ENCODE assay signal across 11 cellular contexts in genomic region chr10:50396491-50397311, GRCh38.
DNase-seq lines count a peak whose midpoint lies in the region; ATAC-seq and TF ChIP-seq lines count a peak whose summit lies in the region.
"Had no signal": no experiment of that assay in that cellular context is flagged by ENCODE, and none has a peak within 500 bp of the region (broad histone marks: within the 10 kb centered on the region; RNA-seq: fewer than 3 reads in every experiment).

No MANE protein-coding gene starts in this region.

- no peak overlapping the region for H3K27ac ChIP-seq in breast epithelium

- H3K27me3 ChIP-seq in breast epithelium, result no peaks in the 10 kb centered on the region

- H3K27ac Mint-ChIP-seq in MCF 10A (ENCODE audit: low read depth, unreplicated experiment), result peak overlapping the region; percentile 37
- H3K27ac Mint-ChIP-seq in activated T-helper 17 cell treated with anti-CD3 and anti-CD28 coated beads, Interleukin-2, amount 50 U/mL, for 72 hours, result peak overlapping the region; percentile 86
- H3K27ac Mint-ChIP-seq: WTC11 had no signal

- POLR2A ChIA-PET in MCF 10A (lab: Yijun Ruan, JAX), result interaction anchor here (0.9 to 4.8 kb wide), 8 partner anchors 9 to 226 kb away, joined by 5 to 71 read pairs (median 10); partner anchors contain the start of gene SGMS1

- peaks cover 0 to 11% of the 10 kb centered on the region in 2 donors for H3K4me1 ChIP-seq in breast epithelium

- H3K9me3 ChIP-seq in breast epithelium, result no peaks in the 10 kb centered on the region

- H3K4me3 Mint-ChIP-seq in MCF 10A (ENCODE audit: unreplicated experiment), result peak overlapping the region; percentile 8
- H3K4me3 Mint-ChIP-seq in activated T-helper 17 cell treated with anti-CD3 and anti-CD28 coated beads, Interleukin-2, amount 50 U/mL, for 72 hours, result peak overlapping the region; percentile 75
- H3K4me3 Mint-ChIP-seq: natural killer cell, WTC11 had no signal

- DNase-seq in MCF 10A (ENCODE audit: unreplicated experiment) (no peak), breast epithelium (ENCODE audit: low spot score in 2 of 2) (no peak), DMS153 treated with DMSO at 0.1 percent for 48 hours (lab: John Stamatoyannopoulos, UW; ENCODE audit: unreplicated experiment) (no peak), NCI-H774 (lab: John Stamatoyannopoulos, UW) (no peak)
- no peak for DNase-seq in stimulated activated naive CD8-positive, alpha-beta T cell treated with anti-CD3 and anti-CD28 coated beads, Interleukin-15, Interleukin-2, amounts not matched to agents 100 U/mL and 50 U/mL, for 24 hours
- DNase-seq in effector CD8-positive, alpha-beta T cell (lab: John Stamatoyannopoulos, UW), result no peak
- DNase-seq: DND-41, natural killer cell had no signal

- TF ChIP-seq CTCF in MCF 10A (IDR thresholded peaks at IDR 0.05; ENCODE audit: unreplicated experiment) (no peak), breast epithelium (IDR thresholded peaks at IDR 0.05) (no peak)

- peak; percentile 83 for ATAC-seq in HG02938 (IDR thresholded peaks at IDR 0.05; ENCODE audit: unreplicated experiment)
- ATAC-seq in activated T-helper 17 cell treated with anti-CD3 and anti-CD28 coated beads, Interleukin-2, amount 50 U/mL, for 72 hours (replicated peaks), result peak; percentile 90
- ATAC-seq in stimulated activated naive CD8-positive, alpha-beta T cell treated with anti-CD3 and anti-CD28 coated beads, Interleukin-15, Interleukin-2, amounts not matched to agents 100 U/mL and 50 U/mL, for 24 hours, result peak; percentile 76
- ATAC-seq: WTC11 had no signal

- no peaks in the 10 kb centered on the region for H3K9me3 Mint-ChIP-seq in MCF 10A (ENCODE audit: unreplicated experiment)
- no peaks in the 10 kb centered on the region for H3K9me3 Mint-ChIP-seq in activated T-helper 17 cell treated with anti-CD3 and anti-CD28 coated beads, Interleukin-2, amount 50 U/mL, for 72 hours
- H3K9me3 Mint-ChIP-seq: natural killer cell, WTC11 had no signal

- H3K36me3 Mint-ChIP-seq in MCF 10A (ENCODE audit: insufficient read depth, unreplicated experiment), result peaks cover 8% of the 10 kb centered on the region
- peaks cover 6% of the 10 kb centered on the region for H3K36me3 Mint-ChIP-seq in activated T-helper 17 cell treated with anti-CD3 and anti-CD28 coated beads, Interleukin-2, amount 50 U/mL, for 72 hours (ENCODE audit: low read depth)
- H3K36me3 Mint-ChIP-seq: natural killer cell, WTC11 had no signal

- H3K4me3 ChIP-seq in breast epithelium, result no peak overlapping the region

- H3K4me1 Mint-ChIP-seq in MCF 10A (ENCODE audit: insufficient read depth, unreplicated experiment), result peaks cover 58% of the 10 kb centered on the region
- H3K4me1 Mint-ChIP-seq in activated T-helper 17 cell treated with anti-CD3 and anti-CD28 coated beads, Interleukin-2, amount 50 U/mL, for 72 hours, result peaks cover 30% of the 10 kb centered on the region

- no peaks in the 10 kb centered on the region for H3K27me3 Mint-ChIP-seq in MCF 10A (ENCODE audit: insufficient read depth, unreplicated experiment)
- H3K27me3 Mint-ChIP-seq in activated T-helper 17 cell treated with anti-CD3 and anti-CD28 coated beads, Interleukin-2, amount 50 U/mL, for 72 hours, result no peaks in the 10 kb centered on the region

- H3K36me3 ChIP-seq in breast epithelium, result no peaks in the 10 kb centered on the region

- intact Hi-C loops in MCF 10A (cut with micrococcal nuclease) (loop anchor here (5.0 kb wide), 1 partner anchor 69 kb away; no protein-coding TSS in a partner anchor), breast epithelium (cut with DNase I; ENCODE audit: low total_unique reads) (no loop called here)

- CTCF ChIA-PET in MCF 10A (lab: Yijun Ruan, JAX), result interaction anchor here (0.6 to 1.3 kb wide), 5 partner anchors 9 to 257 kb away, joined by 3 to 5 read pairs (median 4); no protein-coding TSS in a partner anchor

- no TSS peak for BruUV-seq in MCF 10A (replicated peaks; lab: Mats Ljungman, UMichigan)

- TF ChIP-seq POLR2A in breast epithelium (IDR thresholded peaks at IDR 0.05), result no peak
